Comparison of ENCODE assay signal across 21 cellular contexts in genomic region chr11:2797181-2797711, GRCh38.
DNase-seq lines count a peak whose midpoint lies in the region; ATAC-seq and TF ChIP-seq lines count a peak whose summit lies in the region.
"Had no signal": no experiment of that assay in that cellular context is flagged by ENCODE, and none has a peak within 500 bp of the region (broad histone marks: within the 10 kb centered on the region; RNA-seq: fewer than 3 reads in every experiment).

No MANE protein-coding gene starts in this region.

- H3K36me3 ChIP-seq in BLaER1 treated with 17β-estradiol and CSF1 and Interleukin-3, amounts not matched to agents 10 nM and 100 nM: no peaks in the 10 kb centered on the region
- peaks cover 0 to 5% (median 0%) of the 10 kb centered on the region in 9 donors for H3K36me3 ChIP-seq in heart left ventricle
- H3K36me3 ChIP-seq: neutrophil had no signal

- no peak overlapping the region for H3K27ac ChIP-seq in BLaER1 treated with 17β-estradiol and CSF1 and Interleukin-3, amounts not matched to agents 10 nM and 100 nM
- no peak overlapping the region for H3K27ac ChIP-seq in heart left ventricle
- H3K27ac ChIP-seq: epithelial cell of prostate, neutrophil had no signal

- TF ChIP-seq POLR2A in heart left ventricle (IDR thresholded peaks at IDR 0.05): no peak

- H3K4me3 Mint-ChIP-seq in T-helper 17 cell: no peak overlapping the region
- no peak overlapping the region for H3K4me3 Mint-ChIP-seq in progenitor cell of endocrine pancreas (ENCODE audit: low read depth)
- H3K4me3 Mint-ChIP-seq: activated T-helper 1 cell treated with anti-CD3 and anti-CD28 coated beads, Interleukin-12 subunit alpha, Interleukin-12 subunit beta, Interleukin-2, Interleukin-4 antibody, amounts not matched to agents 30 ng/mL and 10 ng/mL and 1 ng/mL, durations not matched to agents 14 hours and 24 hours and 36 hours; IgD-negative memory B cell; T-cell had no signal

- H3K36me3 Mint-ChIP-seq in T-helper 17 cell (ENCODE audit: low read depth): no peaks in the 10 kb centered on the region
- H3K36me3 Mint-ChIP-seq in progenitor cell of endocrine pancreas (ENCODE audit: insufficient read depth): peaks cover 3% of the 10 kb centered on the region

- peaks cover 5% of the 10 kb centered on the region for H3K9me3 Mint-ChIP-seq in progenitor cell of endocrine pancreas (ENCODE audit: low read depth)
- H3K9me3 Mint-ChIP-seq: activated T-helper 1 cell treated with anti-CD3 and anti-CD28 coated beads, Interleukin-12 subunit alpha, Interleukin-12 subunit beta, Interleukin-2, Interleukin-4 antibody, amounts not matched to agents 30 ng/mL and 10 ng/mL and 1 ng/mL, durations not matched to agents 14 hours and 24 hours and 36 hours; IgD-negative memory B cell; T-cell had no signal

- H3K4me1 Mint-ChIP-seq in T-helper 17 cell (peaks cover 3% of the 10 kb centered on the region), progenitor cell of endocrine pancreas (ENCODE audit: low read depth) (no peaks in the 10 kb centered on the region)
- H3K4me1 Mint-ChIP-seq: IgD-negative memory B cell, T-cell had no signal

- H3K4me3 ChIP-seq in BLaER1 treated with 17β-estradiol and CSF1 and Interleukin-3, amounts not matched to agents 10 nM and 100 nM: no peak overlapping the region
- no peak overlapping the region for H3K4me3 ChIP-seq in heart left ventricle

- intact Hi-C loops in heart left ventricle (cut with DNase I): no loop called here

- peak overlapping the region in 6 of 11 experiments; percentile 4 to 40 (median 25); a peak in 9 of 22 replicates for H3K4me2 ChIP-seq in BLaER1 treated with 17β-estradiol and CSF1 and Interleukin-3, amounts not matched to agents 10 nM and 100 nM

- H3K9ac ChIP-seq in BLaER1 treated with 17β-estradiol and CSF1 and Interleukin-3, amounts not matched to agents 10 nM and 100 nM: no peak overlapping the region

- H3K27me3 Mint-ChIP-seq in T-helper 17 cell (no peaks in the 10 kb centered on the region), progenitor cell of endocrine pancreas (peaks cover 26% of the 10 kb centered on the region)
- H3K27me3 Mint-ChIP-seq: IgD-negative memory B cell, T-cell had no signal

- H3K9me3 ChIP-seq in BLaER1 treated with 17β-estradiol and CSF1 and Interleukin-3, amounts not matched to agents 10 nM and 100 nM (replicated peaks in 1 of 11): peaks cover 0 to 9% (median 0%) of the 10 kb centered on the region in 11 experiments; a peak in 4 of 22 replicates
- H3K9me3 ChIP-seq in T-helper 17 cell (ENCODE audit: control insufficient read depth, low read length, poor library complexity, severe bottlenecking) (no peaks in the 10 kb centered on the region), heart left ventricle (no peaks in the 10 kb centered on the region)
- H3K9me3 ChIP-seq: neutrophil had no signal

- peaks cover 35 to 79% (median 63%) of the 10 kb centered on the region in 10 experiments for H3K4me1 ChIP-seq in BLaER1 treated with 17β-estradiol and CSF1 and Interleukin-3, amounts not matched to agents 10 nM and 100 nM
- H3K4me1 ChIP-seq in heart left ventricle: peaks cover 0 to 6% (median 0%) of the 10 kb centered on the region in 12 donors

- ATAC-seq in T-helper 17 cell (no peak), heart left ventricle (no peak), GM19467 (IDR thresholded peaks at IDR 0.05; ENCODE audit: unreplicated experiment) (no peak)
- ATAC-seq: T-cell had no signal

- DNase-seq in T-helper 17 cell (peak in 2 of 3 donors; percentile 3 to 8), heart left ventricle (peak; percentile 3 to 40 (median 12)), progenitor cell of endocrine pancreas (ENCODE audit: low spot score, unreplicated experiment) (peak; percentile 5), NCI-H2107 treated with DMSO at 0.1 percent for 48 hours (lab: John Stamatoyannopoulos, UW; ENCODE audit: unreplicated experiment) (no peak), anterior cingulate cortex (lab: John Stamatoyannopoulos, UW) (no peak)
- DNase-seq in NK-92 treated with Interleukin-12 subunit alpha and Interleukin-12 subunit beta, amount 100 ng/mL, for 24 hours (lab: John Stamatoyannopoulos, UW): no peak
- DNase-seq: activated CD4-positive, CD25-positive, alpha-beta regulatory T cell; AML-193; amniotic stem cell; GF-D8; NCI-H1048; NCI-H2171 treated with DMSO at 0.1 percent for 48 hours; NCI-H82; stimulated activated CD4-positive, alpha-beta T cell treated with anti-CD3 and anti-CD28 coated beads, Interleukin-12 subunit alpha, Interleukin-12 subunit beta, amount 100 ng/mL, for 4 hours had no signal

- TF ChIP-seq CTCF in heart left ventricle (IDR thresholded peaks at IDR 0.05) (no peak), progenitor cell of endocrine pancreas (IDR thresholded peaks at IDR 0.05; ENCODE audit: unreplicated experiment) (no peak)

- 87 to 93% (median 90%) methylated on average over 9 to 19 of the region's 19 CpGs for WGBS in heart left ventricle, 4 donors

- peaks cover 0 to 4% (median 3%) of the 10 kb centered on the region in 11 experiments; a peak in 14 of 22 replicates for H3K27me3 ChIP-seq in BLaER1 treated with 17β-estradiol and CSF1 and Interleukin-3, amounts not matched to agents 10 nM and 100 nM
- H3K27me3 ChIP-seq in heart left ventricle: no peaks in the 10 kb centered on the region

- H3K27ac Mint-ChIP-seq in T-helper 17 cell (no peak overlapping the region), progenitor cell of endocrine pancreas (no peak overlapping the region)
- H3K27ac Mint-ChIP-seq: activated T-helper 1 cell treated with anti-CD3 and anti-CD28 coated beads, Interleukin-12 subunit alpha, Interleukin-12 subunit beta, Interleukin-2, Interleukin-4 antibody, amounts not matched to agents 30 ng/mL and 10 ng/mL and 1 ng/mL, durations not matched to agents 14 hours and 24 hours and 36 hours; IgD-negative memory B cell; T-cell had no signal

- H4K20me1 ChIP-seq in BLaER1 treated with 17β-estradiol and CSF1 and Interleukin-3, amounts not matched to agents 10 nM and 100 nM: peaks cover 0 to 6% (median 0%) of the 10 kb centered on the region in 11 experiments; a peak in 3 of 22 replicates

Comparison
In these comparisons a context has a peak if more than half of its experiments do, and no peak if none do; other contexts are left out.
1. DNase-seq: peak in T-helper 17 cell (2 of 3), heart left ventricle (5 of 5) and progenitor cell of endocrine pancreas (single experiment); none in NCI-H2107 treated with DMSO at 0.1 percent for 48 hours (single experiment), anterior cingulate cortex (0 of 58) and NK-92 treated with Interleukin-12 subunit alpha and Interleukin-12 subunit beta, amount 100 ng/mL, for 24 hours (single experiment).